Comparison of ENCODE assay signal across 20 cellular contexts in the genomic region with DNA sequence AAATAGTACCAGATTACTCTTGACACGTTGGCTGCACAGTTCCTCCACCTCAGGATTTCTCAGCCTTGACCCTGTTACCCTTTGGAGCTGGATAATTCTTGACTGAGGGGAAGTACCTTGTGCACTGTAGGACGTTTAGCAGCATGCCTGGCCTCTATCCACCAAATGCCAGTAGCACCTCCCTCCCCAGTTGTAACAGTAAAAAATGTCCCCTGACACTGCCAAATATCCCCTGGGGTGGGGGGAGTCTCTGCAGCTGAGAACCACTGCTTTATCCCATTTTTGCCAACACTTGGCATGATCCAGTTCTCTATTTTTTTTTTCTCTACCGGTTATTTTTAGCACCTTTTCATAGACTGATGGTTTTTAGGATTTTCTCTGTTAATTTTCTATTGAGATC.
"Had no signal": no experiment of that assay in that cellular context is flagged by ENCODE, and none has a peak within 500 bp of the region (broad histone marks: within the 10 kb centered on the region; RNA-seq: fewer than 3 reads in every experiment).

No MANE protein-coding gene starts in this region.

- H3K4me3 ChIP-seq: breast epithelium, ovary, psoas muscle, right lobe of liver had no signal

- H3K36me3 ChIP-seq: breast epithelium, ovary had no signal

- DNase-seq: activated CD4-positive, alpha-beta T cell treated with anti-CD3 and anti-CD28 coated beads for 36 hours; activated CD4-positive, alpha-beta T cell treated with anti-CD3 and anti-CD28 coated beads, Interleukin-2, amount 50 U/mL, for 48 hours; activated naive CD4-positive, alpha-beta T cell treated with anti-CD3 and anti-CD28 coated beads, Interleukin-2, amount 10 ng/mL, durations not matched to agents 7 days and 5 days; activated T-cell treated with anti-CD3 and anti-CD28 coated beads, Interleukin-2, amount 50 U/mL, for 24 hours; cerebellar nuclear complex; dermis blood vessel endothelial cell; effector memory CD8-positive, alpha-beta T cell; foreskin fibroblast; mesendoderm; naive thymus-derived CD8-positive, alpha-beta T cell; ovary; psoas muscle; right lobe of liver; small intestine; stimulated activated CD4-positive, alpha-beta T cell treated with anti-CD3 and anti-CD28 coated beads, Interleukin-15, amount 100 ng/mL, for 24 hours; stimulated activated CD4-positive, alpha-beta T cell treated with anti-CD3 and anti-CD28 coated beads, Interleukin-2, amount 100 ng/mL, for 48 hours; stimulated activated naive CD8-positive, alpha-beta T cell treated with anti-CD3 and anti-CD28 coated beads, Interleukin-15, amount 100 ng/mL, for 72 hours; trophoblast cell had no signal

- H3K27ac ChIP-seq: breast epithelium, ovary, psoas muscle, right lobe of liver had no signal

- H3K9me3 ChIP-seq: breast epithelium, ovary, psoas muscle, right lobe of liver had no signal

- FAIRE-seq: small intestine had no signal

- H3K4me1 ChIP-seq: breast epithelium, psoas muscle, right lobe of liver had no signal

- ATAC-seq: activated CD4-positive, alpha-beta T cell treated with anti-CD3 and anti-CD28 coated beads for 36 hours; effector memory CD8-positive, alpha-beta T cell; naive thymus-derived CD8-positive, alpha-beta T cell; right lobe of liver; stimulated activated naive CD8-positive, alpha-beta T cell treated with anti-CD3 and anti-CD28 coated beads, Interleukin-15, amount 100 ng/mL, for 72 hours; WTC11 had no signal

- H3K27me3 ChIP-seq: breast epithelium, ovary, right lobe of liver had no signal
